21 cellular contexts compared by ENCODE assay signal in the genomic region with DNA sequence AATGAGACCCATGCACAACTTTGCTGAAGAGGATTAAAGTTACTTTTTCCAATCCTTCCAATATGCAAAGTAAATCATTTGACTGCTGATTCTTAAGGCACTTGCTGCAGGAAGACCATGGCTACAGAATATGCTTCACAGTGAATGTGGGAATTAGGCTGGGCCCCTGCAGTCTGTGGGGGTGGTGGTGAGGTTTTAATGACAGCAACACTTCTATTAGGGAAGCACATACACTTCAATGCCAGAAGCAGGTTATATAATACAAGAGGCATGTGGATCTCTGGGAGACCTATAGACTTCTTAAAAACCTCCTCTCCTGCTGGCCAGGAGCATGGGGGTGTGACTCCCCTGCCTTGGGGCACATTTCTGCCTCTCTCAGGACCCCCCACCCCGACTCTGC.
"Had no signal": no experiment of that assay in that cellular context is flagged by ENCODE, and none has a peak within 500 bp of the region (broad histone marks: within the 10 kb centered on the region; RNA-seq: fewer than 3 reads in every experiment).

No MANE protein-coding gene starts in this region.

- H3K36me3 ChIP-seq: ascending aorta, left lung, prostate gland, suprapubic skin, transverse colon had no signal

- ATAC-seq: activated CD8-positive, alpha-beta memory T cell treated with anti-CD3 and anti-CD28 coated beads, Interleukin-2, amount 10 ng/mL, durations not matched to agents 7 days and 5 days; activated naive CD8-positive, alpha-beta T cell treated with anti-CD3 and anti-CD28 coated beads, Interleukin-2, amount 50 U/mL, for 24 hours; foreskin keratinocyte; left lung; stimulated activated naive CD8-positive, alpha-beta T cell treated with anti-CD3 and anti-CD28 coated beads, Interleukin-15, amount 100 ng/mL, for 72 hours had no signal

- H3K9me3 ChIP-seq: ascending aorta, left lung, prostate gland, suprapubic skin, transverse colon had no signal

- H3K4me3 ChIP-seq: ascending aorta, left lung, prostate gland, suprapubic skin, transverse colon had no signal

- H3K27ac Mint-ChIP-seq: activated CD4-positive, alpha-beta memory T cell treated with anti-CD3 and anti-CD28 coated beads, Interleukin-2, amount 10 ng/mL, durations not matched to agents 7 days and 5 days; activated CD8-positive, alpha-beta memory T cell treated with anti-CD3 and anti-CD28 coated beads, Interleukin-2, amount 10 ng/mL, durations not matched to agents 7 days and 5 days; activated naive CD4-positive, alpha-beta T cell treated with anti-CD3 and anti-CD28 coated beads, Interleukin-2, amount 10 ng/mL, durations not matched to agents 7 days and 5 days; activated naive CD8-positive, alpha-beta T cell treated with anti-CD3 and anti-CD28 coated beads, Interleukin-2, amount 50 U/mL, for 24 hours had no signal

- H3K4me3 Mint-ChIP-seq: activated CD4-positive, alpha-beta memory T cell treated with anti-CD3 and anti-CD28 coated beads, Interleukin-2, amount 10 ng/mL, durations not matched to agents 7 days and 5 days; activated CD8-positive, alpha-beta memory T cell treated with anti-CD3 and anti-CD28 coated beads, Interleukin-2, amount 10 ng/mL, durations not matched to agents 7 days and 5 days; activated naive CD4-positive, alpha-beta T cell treated with anti-CD3 and anti-CD28 coated beads, Interleukin-2, amount 10 ng/mL, durations not matched to agents 7 days and 5 days; activated naive CD8-positive, alpha-beta T cell treated with anti-CD3 and anti-CD28 coated beads, Interleukin-2, amount 50 U/mL, for 24 hours; stimulated activated naive CD8-positive, alpha-beta T cell treated with anti-CD3 and anti-CD28 coated beads, Interleukin-15, amount 100 ng/mL, for 72 hours had no signal

- H3K9me3 Mint-ChIP-seq: activated CD4-positive, alpha-beta memory T cell treated with anti-CD3 and anti-CD28 coated beads, Interleukin-2, amount 10 ng/mL, durations not matched to agents 7 days and 5 days; activated naive CD4-positive, alpha-beta T cell treated with anti-CD3 and anti-CD28 coated beads, Interleukin-2, amount 10 ng/mL, durations not matched to agents 7 days and 5 days; activated naive CD8-positive, alpha-beta T cell treated with anti-CD3 and anti-CD28 coated beads, Interleukin-2, amount 50 U/mL, for 24 hours; stimulated activated naive CD8-positive, alpha-beta T cell treated with anti-CD3 and anti-CD28 coated beads, Interleukin-15, amount 100 ng/mL, for 72 hours had no signal

- H3K36me3 Mint-ChIP-seq: activated CD8-positive, alpha-beta memory T cell treated with anti-CD3 and anti-CD28 coated beads, Interleukin-2, amount 10 ng/mL, durations not matched to agents 7 days and 5 days; activated naive CD4-positive, alpha-beta T cell treated with anti-CD3 and anti-CD28 coated beads, Interleukin-2, amount 10 ng/mL, durations not matched to agents 7 days and 5 days had no signal

- H3K27me3 ChIP-seq: ascending aorta, foreskin keratinocyte, left lung, suprapubic skin, transverse colon had no signal

- H3K27me3 Mint-ChIP-seq: activated CD4-positive, alpha-beta memory T cell treated with anti-CD3 and anti-CD28 coated beads, Interleukin-2, amount 10 ng/mL, durations not matched to agents 7 days and 5 days; activated naive CD8-positive, alpha-beta T cell treated with anti-CD3 and anti-CD28 coated beads, Interleukin-2, amount 50 U/mL, for 24 hours; stimulated activated naive CD8-positive, alpha-beta T cell treated with anti-CD3 and anti-CD28 coated beads, Interleukin-15, amount 100 ng/mL, for 72 hours had no signal

- DNase-seq: activated CD4-positive, alpha-beta memory T cell treated with anti-CD3 and anti-CD28 coated beads, Interleukin-2, amount 10 ng/mL, durations not matched to agents 7 days and 5 days; activated CD4-positive, alpha-beta T cell treated with anti-CD3 and anti-CD28 coated beads for 48 hours; activated CD4-positive, CD25-positive, alpha-beta regulatory T cell; activated CD8-positive, alpha-beta memory T cell treated with anti-CD3 and anti-CD28 coated beads, Interleukin-2, amount 10 ng/mL, durations not matched to agents 7 days and 5 days; activated effector memory CD4-positive, alpha-beta T cell treated with Interleukin-2 at 50 U/mL for 16 hours; activated naive CD4-positive, alpha-beta T cell treated with anti-CD3 and anti-CD28 coated beads, Interleukin-2, amount 10 ng/mL, durations not matched to agents 7 days and 5 days; activated naive CD8-positive, alpha-beta T cell treated with anti-CD3 and anti-CD28 coated beads, Interleukin-2, amount 50 U/mL, for 24 hours; foreskin keratinocyte; kidney; left lung; mammary epithelial cell; right cardiac atrium; stimulated activated CD4-positive, alpha-beta T cell treated with anti-CD3 and anti-CD28 coated beads, Interleukin-2, amount 100 ng/mL, for 24 hours; stimulated activated naive CD8-positive, alpha-beta T cell treated with anti-CD3 and anti-CD28 coated beads, Interleukin-15, amount 100 ng/mL, for 72 hours; T-helper 1 cell; T1000; transverse colon had no signal

- H3K27ac ChIP-seq: ascending aorta, epithelial cell of prostate, foreskin keratinocyte, left lung, prostate gland, suprapubic skin, transverse colon had no signal

- H3K4me1 ChIP-seq: left lung, prostate gland, suprapubic skin had no signal

- H3K4me1 Mint-ChIP-seq: activated CD4-positive, alpha-beta memory T cell treated with anti-CD3 and anti-CD28 coated beads, Interleukin-2, amount 10 ng/mL, durations not matched to agents 7 days and 5 days; activated CD8-positive, alpha-beta memory T cell treated with anti-CD3 and anti-CD28 coated beads, Interleukin-2, amount 10 ng/mL, durations not matched to agents 7 days and 5 days; activated naive CD4-positive, alpha-beta T cell treated with anti-CD3 and anti-CD28 coated beads, Interleukin-2, amount 10 ng/mL, durations not matched to agents 7 days and 5 days; activated naive CD8-positive, alpha-beta T cell treated with anti-CD3 and anti-CD28 coated beads, Interleukin-2, amount 50 U/mL, for 24 hours had no signal
